ENCODE assay signal across 15 cellular contexts in genomic region chr6:166201878-166202277, GRCh38. TPM values are rescaled to one million over a fixed set of nuclear protein-coding genes. Genes with fewer than 3 reads are reported as not detected.
DNase-seq lines count a peak whose midpoint lies in the region; ATAC-seq, FAIRE-seq and TF ChIP-seq lines count a peak whose summit lies in the region.
"Had no signal": no experiment of that assay in that cellular context is flagged by ENCODE, and none has a peak within 500 bp of the region (broad histone marks: within the 10 kb centered on the region; RNA-seq: fewer than 3 reads in every experiment).

No MANE protein-coding gene starts in this region.

- H3K9ac ChIP-seq in kidney (ENCODE audit: low read length in 2 of 2): no peak overlapping the region

- TF ChIP-seq CTCF in kidney (IDR thresholded peaks at IDR 0.05; ENCODE audit: borderline replicate concordance, extremely low read depth, insufficient read depth): no peak

- no peaks in the 10 kb centered on the region for H3K4me1 ChIP-seq in kidney (ENCODE audit: control insufficient read depth in 1 of 2, insufficient read depth in 1 of 2, low read depth in 1 of 2, low read length in 2 of 2)

- no peaks in the 10 kb centered on the region for H3K36me3 ChIP-seq in kidney (ENCODE audit: control insufficient read depth in 1 of 2, insufficient read depth in 2 of 2, low read length in 2 of 2)
- H3K36me3 ChIP-seq: ovary had no signal

- no peaks in the 10 kb centered on the region for H3K36me3 Mint-ChIP-seq in T-helper 17 cell (ENCODE audit: low read depth)
- H3K36me3 Mint-ChIP-seq: CD4-positive, CD25-positive, alpha-beta regulatory T cell had no signal

- peaks cover 50% of the 10 kb centered on the region for H3K27me3 Mint-ChIP-seq in T-helper 17 cell

- no peak for FAIRE-seq in kidney (lab: Jason Lieb, UNC)
- FAIRE-seq: endothelial cell of umbilical vein had no signal

- no peak overlapping the region for H3K27ac ChIP-seq in kidney (ENCODE audit: low read depth in 2 of 2, low read length in 2 of 2)
- H3K27ac ChIP-seq: ovary had no signal

- peak; percentile 24 for ATAC-seq in GM18870 (IDR thresholded peaks at IDR 0.05; ENCODE audit: unreplicated experiment)
- ATAC-seq in GM21576 (IDR thresholded peaks at IDR 0.05; ENCODE audit: unreplicated experiment): peak; percentile 16
- ATAC-seq in HG03095 (IDR thresholded peaks at IDR 0.05; ENCODE audit: unreplicated experiment): peak; percentile 19
- ATAC-seq in T-helper 17 cell: no peak
- ATAC-seq in Right ventricle myocardium superior (ENCODE audit: poor library complexity): no peak

- no peaks in the 10 kb centered on the region for H3K9me3 ChIP-seq in T-helper 17 cell (ENCODE audit: control insufficient read depth, low read length, poor library complexity, severe bottlenecking)
- no peaks in the 10 kb centered on the region for H3K9me3 ChIP-seq in kidney (ENCODE audit: control insufficient read depth in 1 of 2, low read length in 2 of 2)
- H3K9me3 ChIP-seq: ovary had no signal

- H3K27ac Mint-ChIP-seq in T-helper 17 cell: peak overlapping the region; percentile 53
- H3K27ac Mint-ChIP-seq: CD4-positive, CD25-positive, alpha-beta regulatory T cell had no signal

- H3K4me1 Mint-ChIP-seq in T-helper 17 cell: no peaks in the 10 kb centered on the region

- intact Hi-C loops in Right ventricle myocardium superior (cut with DNase I): no loop called here
- intact Hi-C loops in kidney (cut with DNase I): no loop called here

- DNase-seq in T-helper 17 cell (no peak), Right ventricle myocardium superior (no peak), germinal center (ENCODE audit: low spot score) (no peak), kidney (no peak)
- no peak for DNase-seq in activated CD8-positive, alpha-beta memory T cell treated with anti-CD3 and anti-CD28 coated beads for 24 hours
- DNase-seq: activated CD4-positive, alpha-beta T cell treated with anti-CD3 and anti-CD28 coated beads for 1 hour; activated effector memory CD4-positive, alpha-beta T cell treated with Interleukin-2 at 50 U/mL for 16 hours; CD4-positive, CD25-positive, alpha-beta regulatory T cell; NCI-H187; ovary had no signal

- H3K4me3 Mint-ChIP-seq in T-helper 17 cell: no peak overlapping the region
- H3K4me3 Mint-ChIP-seq: CD4-positive, CD25-positive, alpha-beta regulatory T cell had no signal

- H3K4me3 ChIP-seq in kidney (ENCODE audit: low read length in 2 of 2): no peak overlapping the region
- H3K4me3 ChIP-seq: ovary had no signal

RNA-seq across cellular contexts. Expression of gene TBXT, which starts 34.2 kb away (rescaled TPM):
- total RNA-seq in T-helper 17 cell (not detected), Right ventricle myocardium superior (not detected), kidney (not detected)
- not detected for polyA plus RNA-seq in kidney (ENCODE audit: insufficient read depth, low read depth, low replicate concordance)
- total RNA-seq: CD4-positive, CD25-positive, alpha-beta regulatory T cell; endothelial cell of umbilical vein; ovary; SK-MEL-5 had no signal
- polyA plus RNA-seq: CD4-positive, CD25-positive, alpha-beta regulatory T cell; endothelial cell of umbilical vein; ovary had no signal

Comparison
In these comparisons a context has a peak if more than half of its experiments do, and no peak if none do; other contexts are left out.
1. ATAC-seq: peak in GM18870 (single experiment), GM21576 (single experiment) and HG03095 (single experiment); none in T-helper 17 cell (single experiment) and Right ventricle myocardium superior (single experiment).